ENCODE assay signal across 9 cellular contexts in genomic region chr22:30575011-30575671, GRCh38. TPM values are rescaled to one million over a fixed set of nuclear protein-coding genes. Genes with fewer than 3 reads are reported as not detected.
DNase-seq lines count a peak whose midpoint lies in the region; ATAC-seq, FAIRE-seq and TF ChIP-seq lines count a peak whose summit lies in the region.
"Had no signal": no experiment of that assay in that cellular context is flagged by ENCODE, and none has a peak within 500 bp of the region (broad histone marks: within the 10 kb centered on the region; RNA-seq: fewer than 3 reads in every experiment).

No MANE protein-coding gene starts in this region.

- H3K36me3 Mint-ChIP-seq in CD4-positive, alpha-beta T cell (ENCODE audit: low read depth): peaks cover 48% of the 10 kb centered on the region

- no peaks in the 10 kb centered on the region for H3K27me3 Mint-ChIP-seq in CD4-positive, alpha-beta T cell
- H3K27me3 Mint-ChIP-seq: naive B cell had no signal

- H3F3A ChIP-seq in GM23248 (ENCODE audit: insufficient read depth): no peaks in the 10 kb centered on the region

- H3K4me2 ChIP-seq in GM23248 (ENCODE audit: unreplicated experiment): no peak overlapping the region

- H3K79me2 ChIP-seq in GM23248 (ENCODE audit: insufficient read depth): no peaks in the 10 kb centered on the region

- H3K4me3 ChIP-seq in GM23248 (no peak overlapping the region), iPS-20b (ENCODE audit: low read length) (peak overlapping the region; percentile 62), small intestine (ENCODE audit: low read depth in 1 of 2, low read length in 2 of 2) (peak overlapping the region in 1 of 2 donors; percentile 55)

- H3K27me3 ChIP-seq in GM23248 (replicated peaks; ENCODE audit: insufficient read depth) (no peaks in the 10 kb centered on the region), iPS-20b (ENCODE audit: insufficient read depth, low read length) (no peaks in the 10 kb centered on the region), small intestine (ENCODE audit: control insufficient read depth in 2 of 2, insufficient read depth in 2 of 2, low read length in 2 of 2) (no peaks in the 10 kb centered on the region)
- H3K27me3 ChIP-seq in CD4-positive, alpha-beta T cell (ENCODE audit: control insufficient read depth, insufficient read depth, low read length): no peaks in the 10 kb centered on the region

- in situ Hi-C loops in GM23248 (cut with MboI): no loop called here

- ATAC-seq in GM21786 (IDR thresholded peaks at IDR 0.05; ENCODE audit: unreplicated experiment): no peak
- no peak for ATAC-seq in CD4-positive, alpha-beta T cell (ENCODE audit: poor library complexity)

- H3K4me3 Mint-ChIP-seq in CD4-positive, alpha-beta T cell: no peak overlapping the region
- H3K4me3 Mint-ChIP-seq: naive B cell had no signal

- H3K9me2 ChIP-seq in GM23248 (ENCODE audit: insufficient read depth): no peaks in the 10 kb centered on the region

- CTCF ChIA-PET in CD4-positive, alpha-beta T cell (lab: Charles Lee): interaction anchor here (0.6 kb wide), 1 partner anchor 26 kb away, joined by 4 read pairs; no protein-coding TSS in a partner anchor

- H3K36me3 ChIP-seq in GM23248 (ENCODE audit: low read depth) (peaks cover 11% of the 10 kb centered on the region; the same call in 1 of the 2 replicates), iPS-20b (ENCODE audit: insufficient read depth, low read depth, low read length) (peaks cover 47% of the 10 kb centered on the region), small intestine (ENCODE audit: control insufficient read depth in 2 of 2, insufficient read depth in 2 of 2, low read length in 2 of 2) (peaks cover 3 to 20% of the 10 kb centered on the region in 2 donors)

- no peak overlapping the region for H3K9ac ChIP-seq in GM23248
- peak overlapping the region; percentile 59 for H3K9ac ChIP-seq in iPS-20b (ENCODE audit: low read depth, low read length)

- H3K4me1 ChIP-seq in GM23248 (ENCODE audit: insufficient read depth) (no peaks in the 10 kb centered on the region), iPS-20b (ENCODE audit: insufficient read depth, low read length) (peaks cover 9% of the 10 kb centered on the region; the same call in 1 of the 2 replicates), small intestine (ENCODE audit: control insufficient read depth in 2 of 2, insufficient read depth in 1 of 2, low read depth in 1 of 2, low read length in 1 of 2) (peaks cover 0 to 3% of the 10 kb centered on the region in 2 donors)

- peak; percentile 26 for DNase-seq in GM23248
- peak; percentile 44 for DNase-seq in astrocyte of the hippocampus (ENCODE audit: low read depth, low spot score)
- DNase-seq in small intestine: no peak
- DNase-seq in CD4-positive, alpha-beta T cell: no peak
- DNase-seq in UCSD-AML1 (lab: John Stamatoyannopoulos, UW; ENCODE audit: unreplicated experiment): no peak
- no peak for DNase-seq in RKO (ENCODE audit: low spot score)
- DNase-seq: naive B cell had no signal

- H3K9me3 ChIP-seq in GM23248 (ENCODE audit: low read depth) (no peaks in the 10 kb centered on the region), iPS-20b (ENCODE audit: insufficient read depth, low read depth, low read length) (no peaks in the 10 kb centered on the region), small intestine (ENCODE audit: control insufficient read depth, low read depth) (no peaks in the 10 kb centered on the region)
- no peaks in the 10 kb centered on the region for H3K9me3 ChIP-seq in CD4-positive, alpha-beta T cell (ENCODE audit: control insufficient read depth, low read length)

- H3K27ac ChIP-seq in GM23248 (no peak overlapping the region), iPS-20b (ENCODE audit: low read length) (no peak overlapping the region), small intestine (ENCODE audit: low read depth in 1 of 2, low read length in 1 of 2) (peak overlapping the region; percentile 51 to 82)
- no peak overlapping the region for H3K27ac ChIP-seq in CD4-positive, alpha-beta T cell (ENCODE audit: low read depth, low read length)

- POLR2A ChIA-PET in CD4-positive, alpha-beta T cell (lab: Charles Lee): no interaction called here

- H4K20me1 ChIP-seq in GM23248 (ENCODE audit: insufficient read depth): no peaks in the 10 kb centered on the region

- no peak overlapping the region for H2AFZ ChIP-seq in GM23248

- H3K4me1 Mint-ChIP-seq in CD4-positive, alpha-beta T cell (ENCODE audit: low read depth): peaks cover 3% of the 10 kb centered on the region

- intact Hi-C loops in CD4-positive, alpha-beta T cell (cut with DNase I, micrococcal nuclease): no loop called here

- no peak overlapping the region for H3K27ac Mint-ChIP-seq in CD4-positive, alpha-beta T cell
- H3K27ac Mint-ChIP-seq: naive B cell had no signal

- H3K9me3 Mint-ChIP-seq in CD4-positive, alpha-beta T cell: no peaks in the 10 kb centered on the region
- H3K9me3 Mint-ChIP-seq: naive B cell had no signal

- WGBS in GM23248 (ENCODE audit: low coverage in 1 of 2, low lambda C conversion rate in 2 of 2, missing lambda C conversion rate in 2 of 2), 2 experiments: 56 to 59% methylated on average over 11 to 12 of the region's 12 CpGs
- 64 to 74% (median 67%) methylated on average over 10 to 12 of the region's 12 CpGs for WGBS in small intestine, 3 donors

- no peak for TF ChIP-seq CTCF in CD4-positive, alpha-beta T cell (IDR thresholded peaks at IDR 0.05)

- FAIRE-seq in small intestine (lab: Jason Lieb, UNC): no peak

RNA-seq across cellular contexts. Expression of gene GAL3ST1, which starts 0.7 kb away (rescaled TPM):
- total RNA-seq in GM23248 (2014; rRNA removed; shearing (Covaris generic)): not detected in 2 replicates
- polyA plus RNA-seq in GM23248 (2016; fragmentation: Nextera tagmentation; extraction: Ambion mirVana) (not detected in 2 replicates), small intestine (10 to 100 TPM; 11.1 to 89.5 (median 68.6) TPM)
- total RNA-seq in CD4-positive, alpha-beta T cell: not detected

RNA-seq across cellular contexts. Expression of gene PES1, which starts 16.6 kb away (rescaled TPM):
- total RNA-seq in GM23248 (2014; rRNA removed; shearing (Covaris generic)): 63.2 and 83.7 TPM in 2 replicates
- polyA plus RNA-seq in GM23248 (2016; fragmentation: Nextera tagmentation; extraction: Ambion mirVana) (67.8 and 74.1 TPM in 2 replicates), small intestine (10 to 100 TPM; 37.1 to 68.3 (median 60.8) TPM)
- total RNA-seq in CD4-positive, alpha-beta T cell: 10 to 100 TPM; 28.4 to 30.5 TPM

RNA-seq across cellular contexts. Expression of gene SEC14L6, which starts 28.6 kb away (rescaled TPM):
- not detected in 2 replicates for total RNA-seq in GM23248 (2014; rRNA removed; shearing (Covaris generic))
- polyA plus RNA-seq in GM23248 (2016; fragmentation: Nextera tagmentation; extraction: Ambion mirVana): not detected in 2 replicates
- polyA plus RNA-seq in small intestine: under 1 TPM in 1 of 3 donors, not detected in 2; 0.15 TPM
- total RNA-seq in CD4-positive, alpha-beta T cell: not detected

RNA-seq across cellular contexts. Expression of gene TCN2, which starts 31.8 kb away (rescaled TPM):
- 5.3 and 8.1 TPM in 2 replicates for total RNA-seq in GM23248 (2014; rRNA removed; shearing (Covaris generic))
- polyA plus RNA-seq in GM23248 (2016; fragmentation: Nextera tagmentation; extraction: Ambion mirVana) (4.5 and 4.8 TPM in 2 replicates), small intestine (10 to 100 TPM in 2 of 3 donors, 1 to 10 TPM in 1; 8.7 to 19.6 (median 12.7) TPM)
- under 1 TPM; 0.52 to 0.53 TPM for total RNA-seq in CD4-positive, alpha-beta T cell

Comparison
In these comparisons a context has a peak if more than half of its experiments do, and no peak if none do; other contexts are left out.
1. DNase-seq: peak in GM23248 (single experiment) and astrocyte of the hippocampus (single experiment); none in small intestine (single experiment), CD4-positive, alpha-beta T cell (0 of 10), UCSD-AML1 (single experiment) and RKO (single experiment).
2. H3K27ac ChIP-seq: peak in small intestine (2 of 2); none in GM23248 (single experiment), iPS-20b (single experiment) and CD4-positive, alpha-beta T cell (single experiment).